Comparison of ENCODE assay signal across 1 cellular context in the genomic region with DNA sequence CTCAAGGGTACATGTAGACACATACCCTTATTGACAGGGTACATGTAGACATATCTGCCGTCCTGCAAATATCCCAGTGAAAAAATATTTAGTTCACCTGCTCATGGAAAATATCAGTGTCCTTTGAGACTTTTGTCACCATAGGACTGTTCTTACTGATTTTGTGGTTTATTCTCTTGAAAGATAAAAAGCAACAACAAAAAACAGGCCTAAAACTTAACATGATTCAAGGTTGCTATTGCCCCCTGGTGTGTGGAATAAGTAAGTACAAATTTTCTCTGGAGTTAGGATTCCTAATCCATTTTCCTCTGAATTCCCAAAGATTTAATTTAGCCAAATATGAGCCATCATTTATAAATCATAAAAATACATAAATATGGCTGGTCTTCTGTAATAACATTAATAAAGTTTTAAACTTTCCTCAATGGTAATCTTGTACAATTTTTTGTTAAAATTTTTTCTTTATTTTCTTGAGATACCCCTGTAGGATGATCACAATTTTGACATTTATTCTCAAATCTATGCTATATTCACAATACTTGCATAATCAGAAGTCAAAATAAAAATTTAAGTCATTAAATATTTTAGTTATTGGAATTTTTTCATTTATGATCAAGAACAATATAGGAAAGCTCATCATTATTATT.
TF ChIP-seq lines count a peak whose summit lies in the region.

No MANE protein-coding gene starts in this region.

TF ChIP-seq in H1, 55 proteins besides CTCF, POLR2A, EP300 and RAD21:
- TF ChIP-seq RNF2 (IDR thresholded peaks at IDR 0.05; ENCODE audit: borderline replicate concordance, low read depth, low read length, missing control alignments, poor library complexity, severe bottlenecking) (no peak), RXRA (IDR thresholded peaks at IDR 0.05; ENCODE audit: insufficient read depth, low read depth, low read length) (no peak)
